ENCODE assay signal across 12 cellular contexts in genomic region chr18:76589309-76589708, GRCh38.
DNase-seq lines count a peak whose midpoint lies in the region; ATAC-seq and TF ChIP-seq lines count a peak whose summit lies in the region.
"Had no signal": no experiment of that assay in that cellular context is flagged by ENCODE, and none has a peak within 500 bp of the region (broad histone marks: within the 10 kb centered on the region; RNA-seq: fewer than 3 reads in every experiment).

No MANE protein-coding gene starts in this region.

- peak overlapping the region; percentile 10; the same call in 1 of the 2 replicates for H3K27ac ChIP-seq in HL-60 (replicated peaks)
- no peak overlapping the region for H3K27ac ChIP-seq in CD4-positive, alpha-beta memory T cell (ENCODE audit: low read depth, low read length)

- no peaks in the 10 kb centered on the region for H3K4me1 ChIP-seq in CD4-positive, alpha-beta memory T cell (ENCODE audit: insufficient read depth, low read length)
- H3K4me1 ChIP-seq in Caco-2: no peaks in the 10 kb centered on the region

- peak; percentile 46 for ATAC-seq in sciatic nerve

- H3K4me3 ChIP-seq in HL-60 (replicated peaks; ENCODE audit: insufficient read depth, low read length) (no peak overlapping the region), foreskin fibroblast (ENCODE audit: low read depth in 1 of 2, low read length in 2 of 2) (peak overlapping the region; percentile 30 to 42), Caco-2 (ENCODE audit: low read depth, low read length) (no peak overlapping the region)
- no peak overlapping the region for H3K4me3 ChIP-seq in CD4-positive, alpha-beta memory T cell (ENCODE audit: low read length in 2 of 2)

- H3K9me3 ChIP-seq in CD4-positive, alpha-beta memory T cell (ENCODE audit: control insufficient read depth in 1 of 2, low read length in 2 of 2): no peaks in the 10 kb centered on the region
- H3K9me3 ChIP-seq in Caco-2: no peaks in the 10 kb centered on the region

- H3K27ac Mint-ChIP-seq in CD4-positive, alpha-beta memory T cell: no peak overlapping the region
- no peak overlapping the region for H3K27ac Mint-ChIP-seq in Caco-2 (ENCODE audit: unreplicated experiment)

- H3K27me3 Mint-ChIP-seq in CD4-positive, alpha-beta memory T cell: peaks cover 18 to 29% of the 10 kb centered on the region in 2 donors
- H3K27me3 Mint-ChIP-seq in Caco-2 (ENCODE audit: insufficient read depth, unreplicated experiment): peaks cover 8% of the 10 kb centered on the region

- peak overlapping the region in 1 of 8 donors; percentile 11 for H3K4me3 Mint-ChIP-seq in CD4-positive, alpha-beta memory T cell
- no peak overlapping the region for H3K4me3 Mint-ChIP-seq in Caco-2 (ENCODE audit: unreplicated experiment)

- H3K4me1 Mint-ChIP-seq in CD4-positive, alpha-beta memory T cell: peaks cover 0 to 5% (median 1%) of the 10 kb centered on the region in 4 donors
- H3K4me1 Mint-ChIP-seq in Caco-2 (ENCODE audit: low read depth, unreplicated experiment): no peaks in the 10 kb centered on the region

- peaks cover 0 to 6% (median 0%) of the 10 kb centered on the region in 8 donors for H3K9me3 Mint-ChIP-seq in CD4-positive, alpha-beta memory T cell
- no peaks in the 10 kb centered on the region for H3K9me3 Mint-ChIP-seq in Caco-2 (ENCODE audit: unreplicated experiment)

- CTCF ChIA-PET in CD4-positive, alpha-beta memory T cell (lab: Charles Lee; ENCODE audit: partially characterized antibody): interaction anchor here (0.6 kb wide), 1 partner anchor 231 kb away, joined by 3 read pairs; no protein-coding TSS in a partner anchor
- CTCF ChIA-PET in Caco-2 (lab: Charles Lee): no interaction called here

- no TSS peak for BruUV-seq in Caco-2 (replicated peaks; lab: Mats Ljungman, UMichigan)

- DNase-seq in HL-60 (ENCODE audit: low read depth in 1 of 2, low spot score in 1 of 2): no peak
- peak; percentile 63 for DNase-seq in NCI-H748 (lab: John Stamatoyannopoulos, UW; ENCODE audit: unreplicated experiment)
- no peak for DNase-seq in foreskin fibroblast
- no peak for DNase-seq in sciatic nerve (ENCODE audit: low spot score)
- no peak for DNase-seq in CD4-positive, alpha-beta memory T cell
- DNase-seq in NCI-H446 treated with DMSO at 0.1 percent for 48 hours (lab: John Stamatoyannopoulos, UW): no peak
- DNase-seq in NCI-H2107 (lab: John Stamatoyannopoulos, UW): no peak
- DNase-seq in Caco-2: no peak
- DNase-seq: activated T-cell treated with anti-CD3 and anti-CD28 coated beads, Interleukin-2, amount 50 U/mL, for 48 hours; NCI-H2081 treated with DMSO at 0.1 percent for 48 hours; stimulated activated CD4-positive, alpha-beta T cell treated with anti-CD3 and anti-CD28 coated beads, Interleukin-15, amount 100 ng/mL, for 24 hours; stimulated activated naive CD4-positive, alpha-beta T cell treated with Interleukin-2 at 50 U/mL for 16 hours had no signal

- H3K36me3 Mint-ChIP-seq in CD4-positive, alpha-beta memory T cell: no peaks in the 10 kb centered on the region
- H3K36me3 Mint-ChIP-seq in Caco-2 (ENCODE audit: insufficient read depth, unreplicated experiment): no peaks in the 10 kb centered on the region

- no peaks in the 10 kb centered on the region for H3K36me3 ChIP-seq in CD4-positive, alpha-beta memory T cell (ENCODE audit: insufficient read depth, low read length)
- no peaks in the 10 kb centered on the region for H3K36me3 ChIP-seq in Caco-2 (ENCODE audit: control insufficient read depth, insufficient read depth, low read length)

- intact Hi-C loops in sciatic nerve (cut with DNase I) (no loop called here), Caco-2 (cut with micrococcal nuclease; ENCODE audit: unreplicated experiment) (no loop called here)
- intact Hi-C loops in CD4-positive, alpha-beta memory T cell (cut with micrococcal nuclease): no loop called here

- TF ChIP-seq CTCF in HL-60 (IDR thresholded peaks at IDR 0.05; ENCODE audit: insufficient read depth, low read length) (no peak), foreskin fibroblast (IDR thresholded peaks at IDR 0.05; ENCODE audit: low read depth, low read length) (no peak), Caco-2 (IDR thresholded peaks at IDR 0.05; ENCODE audit: insufficient read depth in 1 of 2, low read depth in 1 of 2, low read length in 1 of 2, severe bottlenecking in 1 of 2, unreplicated experiment in 1 of 2) (no peak)

- POLR2A ChIA-PET in CD4-positive, alpha-beta memory T cell (lab: Charles Lee; ENCODE audit: partially characterized antibody): no interaction called here
- POLR2A ChIA-PET in Caco-2 (lab: Charles Lee): no interaction called here

- H3K27me3 ChIP-seq in HL-60 (ENCODE audit: insufficient read depth, poor library complexity, severe bottlenecking): no peaks in the 10 kb centered on the region
- no peaks in the 10 kb centered on the region for H3K27me3 ChIP-seq in CD4-positive, alpha-beta memory T cell (ENCODE audit: insufficient read depth, low read length)
- H3K27me3 ChIP-seq in Caco-2 (replicated peaks; ENCODE audit: control insufficient read depth, insufficient read depth, low read length): no peaks in the 10 kb centered on the region

Comparison
In these comparisons a context has a peak if more than half of its experiments do, and no peak if none do; other contexts are left out.
1. H3K4me3 ChIP-seq: peak in foreskin fibroblast (2 of 2); none in HL-60 (single experiment), CD4-positive, alpha-beta memory T cell (0 of 2) and Caco-2 (single experiment).